11 cellular contexts compared by ENCODE assay signal in genomic region chr21:34764715-34765284, GRCh38.
"Had no signal": no experiment of that assay in that cellular context is flagged by ENCODE, and none has a peak within 500 bp of the region (broad histone marks: within the 10 kb centered on the region; RNA-seq: fewer than 3 reads in every experiment).

No MANE protein-coding gene starts in this region.

- H3K4me2 ChIP-seq: GM23338 had no signal

- H3K4me1 ChIP-seq: HAP-1 had no signal

- DNase-seq: GM23248, GOT3, H7, H9, HCEC 1CT, HFFc6 had no signal

- ATAC-seq: GM23338, HCT116 had no signal

- H3K36me3 ChIP-seq: HAP-1 had no signal

- FAIRE-seq: H1, H54 had no signal

- H2AFZ ChIP-seq: GM23248, GM23338 had no signal

- H3K27ac ChIP-seq: GM23248 had no signal

- H3K9ac ChIP-seq: GM23248 had no signal

- H3K4me3 ChIP-seq: GM23248, GM23338, HAP-1 had no signal

- H3K9me3 ChIP-seq: HAP-1 had no signal
